ENCODE assay signal across 13 cellular contexts in genomic region chr4:7328913-7329638, GRCh38.
A peak's percentile ranks its signal among the peaks of the same experiment; 100 is the strongest.
DNase-seq lines count a peak whose midpoint lies in the region; ATAC-seq and TF ChIP-seq lines count a peak whose summit lies in the region.
"Had no signal": no experiment of that assay in that cellular context is flagged by ENCODE, and none has a peak within 500 bp of the region (broad histone marks: within the 10 kb centered on the region; RNA-seq: fewer than 3 reads in every experiment).

No MANE protein-coding gene starts in this region.

- TF ChIP-seq CTCF in RWPE1 (conservative IDR thresholded peaks at IDR 0.05; ENCODE audit: low read depth) (no peak), fibroblast of mammary gland (conservative IDR thresholded peaks at IDR 0.05; ENCODE audit: control insufficient read depth, insufficient read depth, low read depth, low read length) (no peak), glutamatergic neuron (IDR thresholded peaks at IDR 0.05; ENCODE audit: partially characterized antibody, unreplicated experiment) (no peak)

- peaks cover under 1% of the 10 kb centered on the region for H3K27me3 Mint-ChIP-seq in activated T-cell treated with anti-CD3 and anti-CD28 coated beads, Interleukin-2, amount 50 U/mL, for 4 hours (ENCODE audit: low read depth)
- peaks cover 7% of the 10 kb centered on the region for H3K27me3 Mint-ChIP-seq in glutamatergic neuron (ENCODE audit: unreplicated experiment)

- CTCF ChIA-PET in RWPE1 (lab: Yijun Ruan, JAX) = interaction anchor here (0.5 to 0.8 kb wide), 2 partner anchors 33 to 1014 kb away, joined by 3 read pairs; no protein-coding TSS in a partner anchor

- no peak overlapping the region for H3K4me3 ChIP-seq in fibroblast of mammary gland (ENCODE audit: control insufficient read depth, low read depth, low read length)
- H3K4me3 ChIP-seq: body of pancreas had no signal

- no peaks in the 10 kb centered on the region for H3K36me3 Mint-ChIP-seq in activated T-cell treated with anti-CD3 and anti-CD28 coated beads, Interleukin-2, amount 50 U/mL, for 4 hours (ENCODE audit: insufficient read depth)
- no peaks in the 10 kb centered on the region for H3K36me3 Mint-ChIP-seq in glutamatergic neuron (ENCODE audit: unreplicated experiment)

- ATAC-seq in GM19395 (IDR thresholded peaks at IDR 0.05; ENCODE audit: unreplicated experiment) = no peak
- no peak for ATAC-seq in activated T-cell treated with anti-CD3 and anti-CD28 coated beads, Interleukin-2, amount 50 U/mL, for 4 hours
- ATAC-seq in HG02870 (IDR thresholded peaks at IDR 0.05; ENCODE audit: unreplicated experiment) = no peak
- ATAC-seq: body of pancreas had no signal

- H3K4me1 Mint-ChIP-seq in activated T-cell treated with anti-CD3 and anti-CD28 coated beads, Interleukin-2, amount 50 U/mL, for 4 hours (ENCODE audit: low read depth) = no peaks in the 10 kb centered on the region
- peaks cover 18% of the 10 kb centered on the region for H3K4me1 Mint-ChIP-seq in glutamatergic neuron (ENCODE audit: low read depth, unreplicated experiment)

- no peak overlapping the region for H3K4me3 Mint-ChIP-seq in activated T-cell treated with anti-CD3 and anti-CD28 coated beads, Interleukin-2, amount 50 U/mL, for 4 hours
- no peak overlapping the region for H3K4me3 Mint-ChIP-seq in glutamatergic neuron (ENCODE audit: unreplicated experiment)

- DNase-seq in AG20443 (ENCODE audit: low spot score) = peak; percentile 95
- DNase-seq in RWPE1 (ENCODE audit: low spot score) = peak; percentile 67
- DNase-seq in fibroblast of mammary gland (ENCODE audit: low read depth) = peak; percentile 27
- DNase-seq in non-pigmented ciliary epithelial cell (ENCODE audit: low read depth) = peak; percentile 36
- no peak for DNase-seq in activated T-cell treated with anti-CD3 and anti-CD28 coated beads, Interleukin-2, amount 50 U/mL, for 4 hours
- DNase-seq in glutamatergic neuron = no peak
- DNase-seq: activated CD4-positive, CD25-positive, alpha-beta regulatory T cell; COR-L47; NCI-H774; stimulated activated CD4-positive, alpha-beta T cell treated with anti-CD3 and anti-CD28 coated beads, Interleukin-4, amount 100 ng/mL, for 24 hours had no signal

- H3K9me3 Mint-ChIP-seq in activated T-cell treated with anti-CD3 and anti-CD28 coated beads, Interleukin-2, amount 50 U/mL, for 4 hours = no peaks in the 10 kb centered on the region
- no peaks in the 10 kb centered on the region for H3K9me3 Mint-ChIP-seq in glutamatergic neuron (ENCODE audit: unreplicated experiment)

- peak overlapping the region; percentile 16; the same call in 1 of the 2 replicates for H3K27ac ChIP-seq in RWPE1
- H3K27ac ChIP-seq: body of pancreas had no signal

- POLR2A ChIA-PET in RWPE1 (lab: Yijun Ruan, JAX; ENCODE audit: low non-redundant PET) = no interaction called here

- H3K27ac Mint-ChIP-seq in glutamatergic neuron (ENCODE audit: unreplicated experiment) = no peak overlapping the region

Comparison
In these comparisons a context has a peak if more than half of its experiments do, and no peak if none do; other contexts are left out.
1. DNase-seq: peak in AG20443 (single experiment), RWPE1 (single experiment), fibroblast of mammary gland (single experiment) and non-pigmented ciliary epithelial cell (single experiment); none in activated T-cell treated with anti-CD3 and anti-CD28 coated beads, Interleukin-2, amount 50 U/mL, for 4 hours (single experiment) and glutamatergic neuron (single experiment).